ENCODE assay signal across 8 cellular contexts in the genomic region with DNA sequence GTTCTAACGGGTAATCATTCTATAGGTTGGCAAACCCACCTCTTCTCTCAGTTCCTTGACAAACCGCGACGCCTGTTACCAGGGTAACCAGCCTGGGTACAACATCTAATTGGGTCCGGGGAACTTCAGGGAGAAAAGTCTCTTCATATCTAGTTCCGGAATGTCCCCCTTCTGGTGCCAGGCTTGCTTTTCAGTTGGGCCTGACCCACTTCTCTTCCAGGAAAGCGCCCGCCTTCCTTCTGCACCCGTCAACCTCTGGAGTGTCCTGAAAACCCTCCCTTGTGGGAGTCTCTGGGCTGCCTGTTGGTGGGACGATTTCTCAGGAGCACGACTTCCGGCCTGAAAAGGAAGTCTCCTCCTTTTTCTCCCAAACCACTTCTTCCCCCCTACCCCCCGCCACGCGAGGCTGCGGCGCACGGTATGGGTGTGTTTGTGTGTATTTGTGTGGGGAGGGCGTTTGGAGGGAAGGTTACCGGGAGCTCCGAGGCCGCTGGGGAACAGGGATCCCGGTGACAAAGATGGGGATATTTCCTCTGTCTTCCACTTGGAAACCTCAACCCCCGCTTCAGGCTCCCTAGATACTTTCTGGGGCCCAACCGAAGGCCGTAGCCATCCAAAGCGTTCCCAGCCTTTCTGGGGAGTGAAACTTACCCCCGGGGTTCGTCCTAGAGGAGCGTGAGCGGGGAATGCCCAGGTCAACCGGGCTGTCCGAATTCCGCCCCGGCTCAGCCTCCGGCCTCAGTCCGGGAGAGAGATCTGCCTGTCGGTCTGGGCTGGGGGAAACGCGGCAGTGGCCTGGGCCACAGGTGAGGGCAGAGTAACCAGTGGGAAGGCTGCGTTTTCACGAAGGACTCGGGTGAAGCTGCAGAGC. TPM values are rescaled to one million over a fixed set of nuclear protein-coding genes. Genes with fewer than 3 reads are reported as not detected.
DNase-seq lines count a peak whose midpoint lies in the region; ATAC-seq and TF ChIP-seq lines count a peak whose summit lies in the region.

A gene with protein sequence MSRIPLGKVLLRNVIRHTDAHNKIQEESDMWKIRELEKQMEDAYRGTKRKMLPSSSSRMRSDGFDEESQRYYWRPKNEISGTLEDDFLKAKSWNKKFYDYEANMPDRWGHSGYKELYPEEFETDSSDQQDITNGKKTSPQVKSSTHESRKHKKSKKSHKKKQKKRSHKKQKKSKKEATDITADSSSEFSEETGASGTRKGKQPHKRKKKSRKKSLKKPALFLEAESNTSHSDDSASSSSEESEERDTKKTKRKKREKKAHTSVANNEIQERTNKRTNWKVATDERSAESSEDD (plus strand): TSS at position 359 of the 871 bp plus-strand sequence. CDS start 1,276 bp downstream, outside the sequence.
A gene with protein sequence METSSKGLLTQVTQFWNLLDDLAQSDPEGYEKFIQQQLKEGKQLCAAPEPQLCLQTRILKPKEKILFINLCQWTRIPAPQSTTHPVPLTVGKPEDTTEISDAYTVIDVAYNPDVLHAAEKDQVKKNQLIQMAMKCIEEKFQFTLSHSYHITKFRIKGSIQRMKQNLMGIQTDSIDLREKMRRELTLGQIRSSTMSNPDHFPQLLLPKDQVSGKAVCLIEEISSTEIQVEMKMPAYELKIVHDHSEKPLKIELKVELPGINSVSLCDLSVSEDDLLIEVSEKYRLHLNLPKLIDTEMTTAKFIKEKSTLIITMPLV (minus strand): TSS at position 77 of the 871 bp plus-strand sequence. CDS start 843 bp downstream, outside the sequence.

- peaks cover 29% of the 10 kb centered on the region for H3K4me1 Mint-ChIP-seq in neural crest cell

- H3K9me3 ChIP-seq in RWPE2 (ENCODE audit: severe bottlenecking) (no peaks in the 10 kb centered on the region), stomach (no peaks in the 10 kb centered on the region)

- H3K9me3 Mint-ChIP-seq in neural crest cell, result no peaks in the 10 kb centered on the region

- TF ChIP-seq CTCF in LNCaP clone FGC (IDR thresholded peaks at IDR 0.05; ENCODE audit: control insufficient read depth, extremely low read depth, insufficient read depth) (no peak), RWPE2 (IDR thresholded peaks at IDR 0.05; ENCODE audit: poor library complexity, severe bottlenecking) (no peak), foreskin fibroblast (IDR thresholded peaks at IDR 0.05; ENCODE audit: low read depth, low read length) (no peak), neural crest cell (conservative IDR thresholded peaks at IDR 0.05) (peak; percentile 13), stomach (IDR thresholded peaks at IDR 0.05) (peak in 1 of 7 experiments; percentile 26)

- TF ChIP-seq POLR2A in stomach (IDR thresholded peaks at IDR 0.05), result no peak

- H3K27ac ChIP-seq in RWPE2 (ENCODE audit: poor library complexity, severe bottlenecking) (peak within 1 kb of the TSS; percentile 68), stomach (peak within 1 kb of the TSS; percentile 85 to 96 (median 91))

- peaks cover 8% of the 10 kb centered on the region for H3K4me1 ChIP-seq in RWPE2 (ENCODE audit: insufficient read depth, poor library complexity, severe bottlenecking)
- H3K4me1 ChIP-seq in stomach, result peaks cover 9 to 36% (median 20%) of the 10 kb centered on the region in 4 donors

- H3K36me3 ChIP-seq in RWPE2 (ENCODE audit: low read depth), result peaks cover 41% of the 10 kb centered on the region
- peaks cover 9 to 38% (median 36%) of the 10 kb centered on the region in 4 donors for H3K36me3 ChIP-seq in stomach

- peak within 1 kb of the TSS; percentile 72 for H3K4me3 ChIP-seq in LNCaP clone FGC (ENCODE audit: low read depth, low read length)
- H3K4me3 ChIP-seq in RWPE2 (ENCODE audit: severe bottlenecking), result peak within 1 kb of the TSS; percentile 78
- H3K4me3 ChIP-seq in foreskin fibroblast (ENCODE audit: low read depth in 1 of 2, low read length in 2 of 2), result peak within 1 kb of the TSS; percentile 79 to 98
- peak within 1 kb of the TSS; percentile 69 to 98 (median 86) for H3K4me3 ChIP-seq in stomach

- H3K4me3 Mint-ChIP-seq in neural crest cell, result peak within 1 kb of the TSS; percentile 89

- TF ChIP-seq EP300 in stomach (IDR thresholded peaks at IDR 0.05), result no peak

- intact Hi-C loops in stomach (cut with DNase I; ENCODE audit: low total_unique reads), result no loop called here

- no peaks in the 10 kb centered on the region for H3K27me3 ChIP-seq in RWPE2 (ENCODE audit: insufficient read depth, poor library complexity, severe bottlenecking)
- H3K27me3 ChIP-seq in stomach, result no peaks in the 10 kb centered on the region

- H3K36me3 Mint-ChIP-seq in neural crest cell (ENCODE audit: low read depth), result peaks cover 8% of the 10 kb centered on the region

- DNase-seq in EL, result peak; percentile 90
- peak; percentile 7 for DNase-seq in GOT3 (lab: John Stamatoyannopoulos, UW)
- DNase-seq in LNCaP clone FGC (ENCODE audit: low read depth), result peak; percentile 70
- peak; percentile 74 for DNase-seq in RWPE2 (ENCODE audit: low spot score)
- peak; percentile 92 for DNase-seq in activated effector memory CD4-positive, alpha-beta T cell treated with anti-CD3 and anti-CD28 coated beads, Interleukin-2, amount 50 U/mL, for 16 hours
- peak; percentile 77 to 89 for DNase-seq in foreskin fibroblast
- DNase-seq in neural crest cell (ENCODE audit: low read depth, low spot score), result peak; percentile 70
- DNase-seq in stomach, result peak; percentile 82

- ATAC-seq in RWPE2 (ENCODE audit: low read depth), result peak; percentile 87

- H3K27me3 Mint-ChIP-seq in neural crest cell (ENCODE audit: low read depth), result no peaks in the 10 kb centered on the region

- H3K27ac Mint-ChIP-seq in neural crest cell (ENCODE audit: unreplicated experiment), result peak within 1 kb of the TSS; percentile 100

- 0 to 1% (median 0%) methylated on average over 39 to 43 of the region's 43 CpGs for WGBS in stomach, 5 donors

RNA-seq across cellular contexts. Expression of the first gene that starts in this region (rescaled TPM):
- total RNA-seq in neural crest cell (33.1 and 34.4 TPM in 2 replicates), stomach (10 to 100 TPM in 4 of 5 donors, 1 to 10 TPM in 1; 8.7 to 26.1 (median 23.5) TPM)
- polyA plus RNA-seq in stomach, result 10 to 100 TPM; 11.1 to 16.8 (median 14.3) TPM

RNA-seq across cellular contexts. Expression of the second gene that starts in this region (rescaled TPM):
- total RNA-seq in neural crest cell (3.6 and 4.5 TPM in 2 replicates), stomach (10 to 100 TPM in 1 of 5 donors, 1 to 10 TPM in 1, under 1 TPM in 1, not detected in 2; 0.55 to 12.5 (median 3.3) TPM)
- polyA plus RNA-seq in stomach, result 1 to 10 TPM; 1.6 to 4.4 (median 2.9) TPM

Comparison
In these comparisons a context has a peak if more than half of its experiments do, and no peak if none do; other contexts are left out.
1. Peak in every context shown above with its lines: DNase-seq, ATAC-seq, H3K4me3 ChIP-seq and H3K27ac ChIP-seq.
2. DNase-seq: peak in every context shown above with its lines; median percentile 92 in activated effector memory CD4-positive, alpha-beta T cell treated with anti-CD3 and anti-CD28 coated beads, Interleukin-2, amount 50 U/mL, for 16 hours; 90 in EL; 83 in foreskin fibroblast; 82 in stomach; 74 in RWPE2; 70 in LNCaP clone FGC; 70 in neural crest cell; 7 in GOT3.